In genomic region chr5:103254921-103255320, GRCh38 we compare ENCODE assay signal across 20 cellular contexts. TPM values are rescaled to one million over a fixed set of nuclear protein-coding genes. Genes with fewer than 3 reads are reported as not detected.
DNase-seq lines count a peak whose midpoint lies in the region; ATAC-seq, FAIRE-seq and TF ChIP-seq lines count a peak whose summit lies in the region.
"Had no signal": no experiment of that assay in that cellular context is flagged by ENCODE, and none has a peak within 500 bp of the region (broad histone marks: within the 10 kb centered on the region; RNA-seq: fewer than 3 reads in every experiment).

No MANE protein-coding gene starts in this region.

- peak; percentile 30 for DNase-seq in AG10803 (ENCODE audit: low read depth)
- DNase-seq in GM12891 (ENCODE audit: insufficient read length, low spot score), result no peak
- peak; percentile 42 for DNase-seq in choroid plexus epithelial cell (ENCODE audit: low read depth)
- no peak for DNase-seq in osteoblast (ENCODE audit: insufficient read length, low spot score, missing footprints)
- DNase-seq in pancreas, result no peak
- DNase-seq in stimulated activated CD4-positive, alpha-beta T cell treated with anti-CD3 and anti-CD28 coated beads, Interleukin-4, amount 100 ng/mL, for 4 hours, result no peak
- DNase-seq: ACHN; CD4-positive, alpha-beta memory T cell; DMS153; DMS79; GM23248; IMR-90 had no signal

- no peak for TF ChIP-seq POLR2A in GM12891 (IDR thresholded peaks at IDR 0.05; ENCODE audit: low read depth, low read length)

- H3K4me3 ChIP-seq in AG10803 (ENCODE audit: low read length) (no peak overlapping the region), choroid plexus epithelial cell (ENCODE audit: low read depth, low read length) (no peak overlapping the region), osteoblast (ENCODE audit: insufficient read depth, low read length) (no peak overlapping the region), pancreas (no peak overlapping the region)
- H3K4me3 ChIP-seq: BLaER1, GM12878, GM23248, HAP-1, K562 had no signal

- peaks cover 3% of the 10 kb centered on the region for H4K20me1 ChIP-seq in osteoblast (ENCODE audit: insufficient read depth, low read length)
- H4K20me1 ChIP-seq: BLaER1 had no signal

- H3K4me1 ChIP-seq in osteoblast (ENCODE audit: insufficient read depth, low read length) (no peaks in the 10 kb centered on the region), pancreas (peaks cover 0 to 4% (median 0%) of the 10 kb centered on the region in 3 donors)
- H3K4me1 ChIP-seq: HAP-1 had no signal

- H3K27me3 ChIP-seq in osteoblast (ENCODE audit: insufficient read depth, low read length) (no peaks in the 10 kb centered on the region), pancreas (no peaks in the 10 kb centered on the region)
- H3K27me3 ChIP-seq: BLaER1 had no signal

- H3K36me3 ChIP-seq in osteoblast (ENCODE audit: insufficient read depth, low read length), result no peaks in the 10 kb centered on the region
- no peaks in the 10 kb centered on the region for H3K36me3 ChIP-seq in pancreas
- H3K36me3 ChIP-seq: BLaER1, HAP-1 had no signal

- no peak for TF ChIP-seq CTCF in AG10803 (conservative IDR thresholded peaks at IDR 0.05; ENCODE audit: low read length)
- TF ChIP-seq CTCF in choroid plexus epithelial cell (conservative IDR thresholded peaks at IDR 0.05; ENCODE audit: low read depth, low read length), result no peak
- no peak for TF ChIP-seq CTCF in osteoblast (IDR thresholded peaks at IDR 0.05; ENCODE audit: extremely low read depth, low read depth, low read length)
- TF ChIP-seq CTCF in pancreas (IDR thresholded peaks at IDR 0.05), result no peak

- 0 to 100% methylated on average over 1 of the region's 1 CpG for WGBS in pancreas, 2 donors

- H3K79me2 ChIP-seq in osteoblast (ENCODE audit: insufficient read depth, low read length), result peaks cover 14% of the 10 kb centered on the region

- FAIRE-seq in GM12891 (lab: Jason Lieb, UNC) (peak; percentile 33), pancreas (lab: Jason Lieb, UNC) (no peak)
- FAIRE-seq: GM12878, GM19239, HTR-8/SVneo, K562 had no signal

- no peak for ATAC-seq in HG03108 (IDR thresholded peaks at IDR 0.05; ENCODE audit: unreplicated experiment)
- ATAC-seq in pancreas, result no peak
- ATAC-seq in HG03457 (IDR thresholded peaks at IDR 0.05; ENCODE audit: unreplicated experiment), result no peak
- ATAC-seq: GM12878, K562 had no signal

- H3K4me2 ChIP-seq in osteoblast (ENCODE audit: insufficient read depth, low read length), result no peak overlapping the region
- H3K4me2 ChIP-seq: BLaER1 had no signal

- intact Hi-C loops in pancreas (cut with DNase I), result loop anchor here in 1 of 3 donors (10.0 kb wide), 1 partner anchor 110 kb away; no protein-coding TSS in a partner anchor

- H3K9me3 ChIP-seq in osteoblast (ENCODE audit: low read depth, low read length), result no peaks in the 10 kb centered on the region
- H3K9me3 ChIP-seq in pancreas, result no peaks in the 10 kb centered on the region
- H3K9me3 ChIP-seq: BLaER1, HAP-1 had no signal

- H3K27ac ChIP-seq in osteoblast (ENCODE audit: low read depth, low read length) (no peak overlapping the region), pancreas (no peak overlapping the region)
- H3K27ac ChIP-seq: BLaER1, GM23248 had no signal

- H2AFZ ChIP-seq in osteoblast (ENCODE audit: low read length), result peak overlapping the region; percentile 52
- H2AFZ ChIP-seq: GM23248 had no signal

TF ChIP-seq in GM12891, 5 proteins besides CTCF, POLR2A, EP300 and RAD21:
- TF ChIP-seq SPI1 (IDR thresholded peaks at IDR 0.05; ENCODE audit: low read depth, low read length), result no peak
TF ChIP-seq in GM12891: peak in this region for 0.

RNA-seq across cellular contexts. Expression of gene MACIR, which starts 3.6 kb away (rescaled TPM):
- polyA plus RNA-seq in GM12891 (2012; ENCODE audit: low read depth, missing spikeins), result 1.6 TPM
- total RNA-seq in osteoblast, result 8.0 and 10.3 TPM in 2 replicates
- 1 to 10 TPM; 2.4 to 8.0 (median 3.2) TPM for total RNA-seq in pancreas
- polyA plus RNA-seq in pancreas, result 1 to 10 TPM; 3.0 to 6.8 TPM

Comparison
In these comparisons a context has a peak if more than half of its experiments do, and no peak if none do; other contexts are left out.
1. DNase-seq: peak in AG10803 (single experiment) and choroid plexus epithelial cell (single experiment); none in GM12891 (single experiment), osteoblast (single experiment), pancreas (0 of 6) and stimulated activated CD4-positive, alpha-beta T cell treated with anti-CD3 and anti-CD28 coated beads, Interleukin-4, amount 100 ng/mL, for 4 hours (0 of 2).